In genomic region chrX:95716841-95717240, GRCh38 we compare ENCODE assay signal across 35 cellular contexts.
DNase-seq lines count a peak whose midpoint lies in the region; FAIRE-seq and TF ChIP-seq lines count a peak whose summit lies in the region.
"Had no signal": no experiment of that assay in that cellular context is flagged by ENCODE, and none has a peak within 500 bp of the region (broad histone marks: within the 10 kb centered on the region; RNA-seq: fewer than 3 reads in every experiment).

No MANE protein-coding gene starts in this region.

- no peaks in the 10 kb centered on the region for H3K4me1 Mint-ChIP-seq in astrocyte (ENCODE audit: low read depth, unreplicated experiment)
- H3K4me1 Mint-ChIP-seq: B cell; CD14-positive monocyte; CD4-positive, alpha-beta memory T cell; CD4-positive, CD25-positive, alpha-beta regulatory T cell; CD8-positive, alpha-beta memory T cell had no signal

- no peaks in the 10 kb centered on the region for H3K9me3 Mint-ChIP-seq in astrocyte (ENCODE audit: unreplicated experiment)
- H3K9me3 Mint-ChIP-seq: CD8-positive, alpha-beta memory T cell had no signal

- H4K20me1 ChIP-seq in astrocyte (ENCODE audit: insufficient read depth, low read length): no peaks in the 10 kb centered on the region
- H4K20me1 ChIP-seq: BLaER1 had no signal

- intact Hi-C loops in A673 (cut with micrococcal nuclease; ENCODE audit: unreplicated experiment): loop anchor here (5.0 kb wide), 1 partner anchor 370 kb away; no protein-coding TSS in a partner anchor

- H3K4me3 Mint-ChIP-seq in astrocyte (ENCODE audit: unreplicated experiment): no peak overlapping the region
- H3K4me3 Mint-ChIP-seq: B cell; CD14-positive monocyte; CD4-positive, alpha-beta memory T cell; CD4-positive, alpha-beta T cell; CD4-positive, CD25-positive, alpha-beta regulatory T cell; CD8-positive, alpha-beta memory T cell; CD8-positive, alpha-beta T cell had no signal

- no peaks in the 10 kb centered on the region for H3K9me3 ChIP-seq in A673 (ENCODE audit: low read depth, low read length, poor library complexity, severe bottlenecking)
- no peaks in the 10 kb centered on the region for H3K9me3 ChIP-seq in SK-N-MC (ENCODE audit: low read depth, low read length)
- no peaks in the 10 kb centered on the region for H3K9me3 ChIP-seq in astrocyte (ENCODE audit: insufficient read depth, low read depth, low read length)
- H3K9me3 ChIP-seq: A549, BE2C, BLaER1, Caco-2 had no signal

- H3K4me2 ChIP-seq in astrocyte (ENCODE audit: low read length): no peak overlapping the region
- H3K4me2 ChIP-seq: A549; BLaER1; BLaER1 treated with 17β-estradiol and CSF1 and Interleukin-3, amounts not matched to agents 10 nM and 100 nM had no signal

- no peaks in the 10 kb centered on the region for H3K36me3 ChIP-seq in A673 (ENCODE audit: insufficient read depth, low read length, poor library complexity, severe bottlenecking)
- no peaks in the 10 kb centered on the region for H3K36me3 ChIP-seq in SK-N-MC (ENCODE audit: insufficient read depth, low read length)
- no peaks in the 10 kb centered on the region for H3K36me3 ChIP-seq in astrocyte (ENCODE audit: insufficient read depth, low read length)
- H3K36me3 ChIP-seq: BE2C; BLaER1; BLaER1 treated with 17β-estradiol and CSF1 and Interleukin-3, amounts not matched to agents 10 nM and 100 nM had no signal

- H3K4me3 ChIP-seq in A673 (ENCODE audit: low read depth, low read length, poor library complexity, severe bottlenecking) (no peak overlapping the region), SK-N-MC (no peak overlapping the region; the same call in 1 of the 2 replicates), astrocyte (ENCODE audit: insufficient read depth, low read depth, low read length) (no peak overlapping the region)
- H3K4me3 ChIP-seq: A549; BLaER1; BLaER1 treated with 17β-estradiol and CSF1 and Interleukin-3, amounts not matched to agents 10 nM and 100 nM had no signal

- H3K4me1 ChIP-seq in A673 (ENCODE audit: insufficient read depth, low read length, poor library complexity, severe bottlenecking): peaks cover 7% of the 10 kb centered on the region
- H3K4me1 ChIP-seq in astrocyte (ENCODE audit: insufficient read depth, low read length): no peaks in the 10 kb centered on the region
- H3K4me1 ChIP-seq: A549; BE2C; BLaER1; BLaER1 treated with 17β-estradiol and CSF1 and Interleukin-3, amounts not matched to agents 10 nM and 100 nM; Caco-2 had no signal

- POLR2A ChIA-PET in A673 (lab: Charles Lee; ENCODE audit: low non-redundant PET): no interaction called here

- H3K9ac ChIP-seq in SK-N-MC (ENCODE audit: insufficient read length) (no peak overlapping the region), astrocyte (ENCODE audit: low read length) (no peak overlapping the region)
- H3K9ac ChIP-seq: BLaER1; BLaER1 treated with 17β-estradiol and CSF1 and Interleukin-3, amounts not matched to agents 10 nM and 100 nM had no signal

- no TSS peak for BruUV-seq in A673 (replicated peaks; lab: Mats Ljungman, UMichigan)

- CTCF ChIA-PET in A673 (lab: Charles Lee): no interaction called here

- no peaks in the 10 kb centered on the region for H3K36me3 Mint-ChIP-seq in astrocyte (ENCODE audit: low read depth, unreplicated experiment)
- H3K36me3 Mint-ChIP-seq: CD14-positive monocyte; CD4-positive, alpha-beta memory T cell; CD4-positive, CD25-positive, alpha-beta regulatory T cell; CD8-positive, alpha-beta memory T cell; CD8-positive, alpha-beta T cell had no signal

- H3K27ac ChIP-seq in A673 (ENCODE audit: low read depth, low read length, poor library complexity, severe bottlenecking) (peak overlapping the region; percentile 69), SK-N-MC (peak overlapping the region; percentile 96), astrocyte (ENCODE audit: low read depth, low read length) (no peak overlapping the region)
- H3K27ac ChIP-seq: 22Rv1; A549; BLaER1; BLaER1 treated with 17β-estradiol and CSF1 and Interleukin-3, amounts not matched to agents 10 nM and 100 nM; C4-2B had no signal

- H3K27me3 ChIP-seq in A673 (replicated peaks; ENCODE audit: insufficient read depth, low read depth, low read length, poor library complexity) (no peaks in the 10 kb centered on the region), astrocyte (ENCODE audit: insufficient read depth, low read length) (no peaks in the 10 kb centered on the region)
- H3K27me3 ChIP-seq: BE2C had no signal

- FAIRE-seq in astrocyte (lab: Jason Lieb, UNC): peak; percentile 63
- FAIRE-seq: A204.1, D721Med had no signal

- H3K79me2 ChIP-seq in astrocyte (ENCODE audit: insufficient read depth, low read length): no peaks in the 10 kb centered on the region

- no peak overlapping the region for H3K27ac Mint-ChIP-seq in astrocyte (ENCODE audit: unreplicated experiment)
- H3K27ac Mint-ChIP-seq: B cell; CD14-positive monocyte; CD4-positive, alpha-beta T cell; CD4-positive, CD25-positive, alpha-beta regulatory T cell; CD8-positive, alpha-beta memory T cell; CD8-positive, alpha-beta T cell had no signal

- H3K27me3 Mint-ChIP-seq in astrocyte (ENCODE audit: low read depth, unreplicated experiment): no peaks in the 10 kb centered on the region
- H3K27me3 Mint-ChIP-seq: B cell; CD4-positive, alpha-beta memory T cell; CD4-positive, alpha-beta T cell; CD4-positive, CD25-positive, alpha-beta regulatory T cell had no signal

- DNase-seq in A673 (ENCODE audit: low spot score) (peak; percentile 76), SK-N-MC (ENCODE audit: low read depth, low spot score) (peak; percentile 83), astrocyte (ENCODE audit: low read depth) (no peak), RPMI8226 (no peak), medulla oblongata (ENCODE audit: extremely low spot score) (no peak)
- DNase-seq in stimulated activated CD4-positive, alpha-beta T cell treated with anti-CD3 and anti-CD28 coated beads, Interleukin-12 subunit alpha, Interleukin-12 subunit beta, amount 100 ng/mL, for 4 hours: no peak
- DNase-seq: 8988T; ACHN; AML-193; BE2C; C1 segment of cervical spinal cord; Caco-2; Calu3; CD4-positive, alpha-beta memory T cell; CD4-positive, alpha-beta T cell; CD4-positive, CD25-positive, alpha-beta regulatory T cell; CD8-positive, alpha-beta memory T cell; CD8-positive, alpha-beta T cell; COR-L47; DMS 273 treated with DMSO at 0.1 percent for 48 hours; DMS153; DMS53; DMS79; DMS79 treated with DMSO at 0.1 percent for 48 hours; DND-41; EL had no signal

- H2AFZ ChIP-seq in astrocyte (ENCODE audit: low read depth, low read length): no peak overlapping the region

- TF ChIP-seq CTCF in A673 (conservative IDR thresholded peaks at IDR 0.05; ENCODE audit: low read depth, low read length) (no peak), astrocyte (IDR thresholded peaks at IDR 0.05; ENCODE audit: insufficient read depth, low read depth, low read length) (no peak)

Comparison
In these comparisons a context has a peak if more than half of its experiments do, and no peak if none do; other contexts are left out.
1. DNase-seq: peak in A673 (single experiment) and SK-N-MC (single experiment); none in astrocyte (single experiment), RPMI8226 (single experiment), medulla oblongata (single experiment) and stimulated activated CD4-positive, alpha-beta T cell treated with anti-CD3 and anti-CD28 coated beads, Interleukin-12 subunit alpha, Interleukin-12 subunit beta, amount 100 ng/mL, for 4 hours (single experiment).